In genomic region chr16:85094176-85094805, GRCh38 we compare ENCODE assay signal across 8 cellular contexts. TPM values are rescaled to one million over a fixed set of nuclear protein-coding genes. Genes with fewer than 3 reads are reported as not detected.
"Had no signal": no experiment of that assay in that cellular context is flagged by ENCODE, and none has a peak within 500 bp of the region (broad histone marks: within the 10 kb centered on the region; RNA-seq: fewer than 3 reads in every experiment).

No MANE protein-coding gene starts in this region.

- ATAC-seq: GM23338 had no signal

- H3K9me3 Mint-ChIP-seq: GM23338, HFFc6, IgD-negative memory B cell had no signal

- H3K27ac ChIP-seq: HL-60, KMS-11 had no signal

- H3K4me3 ChIP-seq: GM23338, HAP-1 had no signal

- H3K9me3 ChIP-seq: HAP-1 had no signal

- H3K36me3 ChIP-seq: HAP-1 had no signal

- H3K4me1 Mint-ChIP-seq: IgD-negative memory B cell had no signal

- H3K4me2 ChIP-seq: GM23338, KMS-11 had no signal

- DNase-seq: HFFc6, KBM-7 had no signal

- H3K4me3 Mint-ChIP-seq: GM23338, HFFc6, IgD-negative memory B cell had no signal

- H3K27ac Mint-ChIP-seq: GM23338, HFFc6, IgD-negative memory B cell had no signal

- H3K9ac ChIP-seq: KMS-11 had no signal

- H2AFZ ChIP-seq: GM23338 had no signal

RNA-seq across cellular contexts. Expression of gene CIBAR2, which starts 18.0 kb away (rescaled TPM):
- polyA plus RNA-seq: GM23338, HepG2, IgD-negative memory B cell had no signal
